ENCODE assay signal across 12 cellular contexts in genomic region chr5:89315194-89315593, GRCh38.
DNase-seq lines count a peak whose midpoint lies in the region; ATAC-seq and TF ChIP-seq lines count a peak whose summit lies in the region.
"Had no signal": no experiment of that assay in that cellular context is flagged by ENCODE, and none has a peak within 500 bp of the region (broad histone marks: within the 10 kb centered on the region; RNA-seq: fewer than 3 reads in every experiment).

No MANE protein-coding gene starts in this region.

- no peak for TF ChIP-seq POLR2A in stomach (IDR thresholded peaks at IDR 0.05)

- no peaks in the 10 kb centered on the region for H3K27me3 ChIP-seq in BLaER1 treated with 17β-estradiol and CSF1 and Interleukin-3, amounts not matched to agents 10 nM and 100 nM
- H3K27me3 ChIP-seq in endocrine pancreas (ENCODE audit: control insufficient read depth, insufficient read depth, low read length) (no peaks in the 10 kb centered on the region), stomach (no peaks in the 10 kb centered on the region)
- H3K27me3 ChIP-seq: gastrocnemius medialis had no signal

- no peak for TF ChIP-seq CTCF in stomach (IDR thresholded peaks at IDR 0.05)

- H3K9ac ChIP-seq in BLaER1 treated with 17β-estradiol and CSF1 and Interleukin-3, amounts not matched to agents 10 nM and 100 nM = no peak overlapping the region
- peak overlapping the region; percentile 26 for H3K9ac ChIP-seq in endocrine pancreas (ENCODE audit: control insufficient read depth, insufficient read depth, low read length)

- H4K20me1 ChIP-seq in BLaER1 treated with 17β-estradiol and CSF1 and Interleukin-3, amounts not matched to agents 10 nM and 100 nM = no peaks in the 10 kb centered on the region

- H3K27ac ChIP-seq in BLaER1 treated with 17β-estradiol and CSF1 and Interleukin-3, amounts not matched to agents 10 nM and 100 nM = 0 out of 22 replicates have a peak overlapping the region, but pooled peaks of 1 of the 11 experiments have one; percentile 62
- H3K27ac ChIP-seq in stomach = peak overlapping the region in 1 of 5 donors; percentile 58
- H3K27ac ChIP-seq: gastrocnemius medialis had no signal

- DNase-seq in NCI-H2029 treated with DMSO at 0.1 percent for 48 hours (lab: John Stamatoyannopoulos, UW) = peak; percentile 83
- peak; percentile 10 for DNase-seq in occipital lobe (lab: John Stamatoyannopoulos, UW)
- DNase-seq in stomach = no peak
- no peak for DNase-seq in NCI-H446 treated with DMSO at 0.1 percent for 48 hours (lab: John Stamatoyannopoulos, UW)
- DNase-seq in NCI-H524 treated with DMSO at 0.1 percent for 48 hours (lab: John Stamatoyannopoulos, UW) = no peak
- DNase-seq: amygdala; CD8-positive, alpha-beta memory T cell; gastrocnemius medialis; midbrain had no signal

- intact Hi-C loops in stomach (cut with DNase I; ENCODE audit: low total_unique reads) = no loop called here

- H3K4me3 ChIP-seq in BLaER1 treated with 17β-estradiol and CSF1 and Interleukin-3, amounts not matched to agents 10 nM and 100 nM = no peak overlapping the region
- H3K4me3 ChIP-seq in endocrine pancreas (ENCODE audit: control insufficient read depth, insufficient read depth, low read length) (peak overlapping the region; percentile 38), stomach (no peak overlapping the region)
- H3K4me3 ChIP-seq: gastrocnemius medialis had no signal

- ATAC-seq in HG03135 (IDR thresholded peaks at IDR 0.05; ENCODE audit: unreplicated experiment) = no peak
- ATAC-seq: gastrocnemius medialis had no signal

- no peaks in the 10 kb centered on the region for H3K36me3 ChIP-seq in BLaER1 treated with 17β-estradiol and CSF1 and Interleukin-3, amounts not matched to agents 10 nM and 100 nM
- no peaks in the 10 kb centered on the region for H3K36me3 ChIP-seq in endocrine pancreas (ENCODE audit: control insufficient read depth, insufficient read depth, low read length)
- H3K36me3 ChIP-seq in stomach = no peaks in the 10 kb centered on the region
- H3K36me3 ChIP-seq: gastrocnemius medialis had no signal

- peaks cover 0 to 15% (median 0%) of the 10 kb centered on the region in 11 experiments; a peak in 6 of 22 replicates for H3K9me3 ChIP-seq in BLaER1 treated with 17β-estradiol and CSF1 and Interleukin-3, amounts not matched to agents 10 nM and 100 nM (replicated peaks in 1 of 11)
- H3K9me3 ChIP-seq in endocrine pancreas (ENCODE audit: control insufficient read depth, low read length) (no peaks in the 10 kb centered on the region), stomach (no peaks in the 10 kb centered on the region)
- H3K9me3 ChIP-seq: gastrocnemius medialis had no signal

- peaks cover 11 to 27% (median 18%) of the 10 kb centered on the region in 10 experiments for H3K4me1 ChIP-seq in BLaER1 treated with 17β-estradiol and CSF1 and Interleukin-3, amounts not matched to agents 10 nM and 100 nM
- H3K4me1 ChIP-seq in endocrine pancreas (ENCODE audit: control insufficient read depth, insufficient read depth, low read length) (peaks cover 5% of the 10 kb centered on the region), stomach (peaks cover 0 to 23% (median 8%) of the 10 kb centered on the region in 4 donors)

- TF ChIP-seq EP300 in stomach (IDR thresholded peaks at IDR 0.05) = no peak

- H3K4me2 ChIP-seq in BLaER1 treated with 17β-estradiol and CSF1 and Interleukin-3, amounts not matched to agents 10 nM and 100 nM = peak overlapping the region in 7 of 11 experiments; percentile 5 to 70 (median 51); a peak in 7 of 22 replicates

- WGBS in stomach, 5 donors = 21 to 46% (median 43%) methylated on average over 6 of the region's 6 CpGs

Comparison
In these comparisons a context has a peak if more than half of its experiments do, and no peak if none do; other contexts are left out.
1. DNase-seq: peak in NCI-H2029 treated with DMSO at 0.1 percent for 48 hours (single experiment) and occipital lobe (single experiment); none in stomach (single experiment), NCI-H446 treated with DMSO at 0.1 percent for 48 hours (single experiment) and NCI-H524 treated with DMSO at 0.1 percent for 48 hours (single experiment).